In genomic region chr3:85508659-85509058, GRCh38 we compare ENCODE assay signal across 29 cellular contexts.
"Had no signal": no experiment of that assay in that cellular context is flagged by ENCODE, and none has a peak within 500 bp of the region (broad histone marks: within the 10 kb centered on the region; RNA-seq: fewer than 3 reads in every experiment).

No MANE protein-coding gene starts in this region.

- DNase-seq: hypothalamus; immature natural killer cell; kidney; left colon; left lung; lower lobe of right lung; mammary epithelial cell; mesenchymal stem cell; natural killer cell; nephron progenitor cell; pancreas; posterior cingulate gyrus; retina; right cardiac atrium; stimulated activated CD4-positive, alpha-beta T cell treated with anti-CD3 and anti-CD28 coated beads, Interleukin-12 subunit alpha, Interleukin-12 subunit beta, amount 100 ng/mL, for 4 hours; stimulated activated CD4-positive, alpha-beta T cell treated with anti-CD3 and anti-CD28 coated beads, Interleukin-15, amount 100 ng/mL, for 24 hours; stimulated activated CD4-positive, alpha-beta T cell treated with anti-CD3 and anti-CD28 coated beads, Interleukin-2, amount 100 ng/mL, for 24 hours; stimulated activated CD4-positive, alpha-beta T cell treated with anti-CD3 and anti-CD28 coated beads, Interleukin-4, amount 100 ng/mL, for 1 hour; stimulated activated naive B cell treated with anti-CD40 and anti-IgM and Interleukin-4, amounts not matched to agents 10 μg/mL and 1 μg/mL and 100 μg/mL, for 72 hours; stimulated activated naive CD8-positive, alpha-beta T cell treated with anti-CD3 and anti-CD28 coated beads, Interleukin-15, Interleukin-2, amounts not matched to agents 100 U/mL and 50 U/mL, for 24 hours; stomach; tibial artery; trophoblast cell; uterus had no signal

- H3K36me3 ChIP-seq: left lung, lower lobe of right lung, neural progenitor cell, pancreas, prostate gland, stomach, thoracic aorta, tibial artery, uterus had no signal

- H3K27me3 Mint-ChIP-seq: stimulated activated naive B cell treated with anti-CD40 and anti-IgM and Interleukin-4, amounts not matched to agents 10 μg/mL and 1 μg/mL and 100 μg/mL, for 72 hours had no signal

- H3K4me1 ChIP-seq: left lung, lower lobe of right lung, neural progenitor cell, pancreas, prostate gland, stomach, tibial artery, uterus had no signal

- H3K27ac ChIP-seq: left lung, lower lobe of right lung, neural progenitor cell, pancreas, prostate gland, skin epidermis, stomach, thoracic aorta, tibial artery, uterus had no signal

- H3K9me3 Mint-ChIP-seq: nephron progenitor cell, neural progenitor cell had no signal

- H3K27ac Mint-ChIP-seq: immature natural killer cell; natural killer cell; nephron progenitor cell; neural progenitor cell; stimulated activated naive B cell treated with anti-CD40 and anti-IgM and Interleukin-4, amounts not matched to agents 10 μg/mL and 1 μg/mL and 100 μg/mL, for 72 hours had no signal

- ATAC-seq: left colon; left lung; lower lobe of right lung; natural killer cell; pancreas; right cardiac atrium; sciatic nerve; stimulated activated naive B cell treated with anti-CD40 and anti-IgM and Interleukin-4, amounts not matched to agents 10 μg/mL and 1 μg/mL and 100 μg/mL, for 72 hours; stimulated activated naive CD8-positive, alpha-beta T cell treated with anti-CD3 and anti-CD28 coated beads, Interleukin-15, Interleukin-2, amounts not matched to agents 100 U/mL and 50 U/mL, for 24 hours had no signal

- H3K9me3 ChIP-seq: left lung, lower lobe of right lung, pancreas, prostate gland, stomach, thoracic aorta, tibial artery, uterus had no signal

- H3K4me2 ChIP-seq: neural progenitor cell had no signal

- H3K36me3 Mint-ChIP-seq: immature natural killer cell; natural killer cell; neural progenitor cell; stimulated activated naive B cell treated with anti-CD40 and anti-IgM and Interleukin-4, amounts not matched to agents 10 μg/mL and 1 μg/mL and 100 μg/mL, for 72 hours had no signal

- H3K4me3 Mint-ChIP-seq: immature natural killer cell; natural killer cell; nephron progenitor cell; neural progenitor cell; stimulated activated naive B cell treated with anti-CD40 and anti-IgM and Interleukin-4, amounts not matched to agents 10 μg/mL and 1 μg/mL and 100 μg/mL, for 72 hours had no signal

- H3K4me1 Mint-ChIP-seq: immature natural killer cell; natural killer cell; nephron progenitor cell; neural progenitor cell; stimulated activated naive B cell treated with anti-CD40 and anti-IgM and Interleukin-4, amounts not matched to agents 10 μg/mL and 1 μg/mL and 100 μg/mL, for 72 hours had no signal

- H2AFZ ChIP-seq: neural progenitor cell had no signal

- H3K27me3 ChIP-seq: left lung, neural progenitor cell, pancreas, stomach, tibial artery, uterus had no signal

- H3K4me3 ChIP-seq: left lung, lower lobe of right lung, neural progenitor cell, pancreas, prostate gland, skin epidermis, stomach, thoracic aorta, tibial artery, uterus had no signal
